In the genomic region with DNA sequence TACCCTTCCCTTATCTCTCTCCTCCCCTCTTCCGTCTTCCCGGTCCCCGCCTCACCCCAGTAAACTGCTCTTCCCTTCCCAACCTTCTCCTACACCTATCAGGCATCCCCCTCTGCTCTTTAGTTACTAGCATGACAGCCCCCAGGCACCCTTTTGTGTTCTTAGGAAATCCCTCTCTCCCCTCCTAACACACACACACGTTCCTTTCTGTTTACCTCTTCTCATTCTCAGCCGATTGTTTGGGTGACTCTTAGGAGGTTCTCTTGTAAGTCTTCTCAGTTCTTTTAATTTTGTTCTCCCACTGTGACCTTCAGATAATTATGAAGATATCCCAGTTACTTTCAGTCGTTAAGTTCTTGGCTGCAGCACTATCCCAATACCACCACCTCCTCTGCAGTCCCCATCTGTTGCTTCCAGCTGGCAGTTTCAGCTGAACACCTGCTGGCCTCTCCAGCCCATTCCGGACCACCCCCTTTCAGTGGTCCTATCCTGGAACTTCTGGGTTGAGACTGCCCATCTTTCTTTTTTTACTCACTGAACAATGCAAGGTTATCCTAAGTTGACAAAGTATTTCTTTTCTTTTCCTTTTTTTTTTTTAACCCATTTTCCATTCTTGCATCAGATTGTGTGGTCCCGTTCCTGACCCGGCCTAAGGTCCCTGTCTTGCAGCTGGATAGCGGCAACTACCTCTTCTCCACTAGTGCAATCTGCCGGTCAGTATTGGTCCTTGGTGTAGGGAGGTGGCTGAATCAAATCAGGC, we compare ENCODE assay signal across 1 cellular context.
TF ChIP-seq lines count a peak whose summit lies in the region.

No MANE protein-coding gene starts in this region.

TF ChIP-seq in H1, 55 proteins besides CTCF, POLR2A, EP300 and RAD21:
- TF ChIP-seq, protein P1, sequence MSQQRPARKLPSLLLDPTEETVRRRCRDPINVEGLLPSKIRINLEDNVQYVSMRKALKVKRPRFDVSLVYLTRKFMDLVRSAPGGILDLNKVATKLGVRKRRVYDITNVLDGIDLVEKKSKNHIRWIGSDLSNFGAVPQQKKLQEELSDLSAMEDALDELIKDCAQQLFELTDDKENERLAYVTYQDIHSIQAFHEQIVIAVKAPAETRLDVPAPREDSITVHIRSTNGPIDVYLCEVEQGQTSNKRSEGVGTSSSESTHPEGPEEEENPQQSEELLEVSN (IDR thresholded peaks at IDR 0.05): no peak
- peak; percentile 50 to 78; a peak in 1 of 4 replicates for TF ChIP-seq SIN3A (conservative IDR thresholded peaks at IDR 0.05 in 1 of 2, IDR thresholded peaks at IDR 0.05 in 1 of 2; ENCODE audit: low read depth in 1 of 2, low read length in 2 of 2)
- TF ChIP-seq TCF12 (IDR thresholded peaks at IDR 0.05; ENCODE audit: low read depth, low read length): no peak
- TF ChIP-seq TAF1 (IDR thresholded peaks at IDR 0.05; ENCODE audit: low read depth, low read length): peak; percentile 50; the same call in 1 of the 2 replicates
- no peak for TF ChIP-seq SIX5 (IDR thresholded peaks at IDR 0.05; ENCODE audit: low read depth, low read length)
- TF ChIP-seq POLR2AphosphoS5 (IDR thresholded peaks at IDR 0.05; ENCODE audit: low read depth, low read length): no peak; the same call in 1 of the 2 replicates
- no peak for TF ChIP-seq CHD1 (IDR thresholded peaks at IDR 0.05; ENCODE audit: low read depth, low read length)
- peak; percentile 55 for TF ChIP-seq SAP30 (IDR thresholded peaks at IDR 0.05; ENCODE audit: insufficient read depth, insufficient replicate concordance, low read length)
- no peak for TF ChIP-seq SP4 (IDR thresholded peaks at IDR 0.05; ENCODE audit: low read length)
